Comparison of ENCODE assay signal across 17 cellular contexts in genomic region chr7:130648580-130648979, GRCh38. TPM values are rescaled to one million over a fixed set of nuclear protein-coding genes. Genes with fewer than 3 reads are reported as not detected.
DNase-seq lines count a peak whose midpoint lies in the region; ATAC-seq, FAIRE-seq and TF ChIP-seq lines count a peak whose summit lies in the region.
"Had no signal": no experiment of that assay in that cellular context is flagged by ENCODE, and none has a peak within 500 bp of the region (broad histone marks: within the 10 kb centered on the region; RNA-seq: fewer than 3 reads in every experiment).

No MANE protein-coding gene starts in this region.

- ATAC-seq in GM19035 (IDR thresholded peaks at IDR 0.05; ENCODE audit: unreplicated experiment) (peak; percentile 47), HG02870 (IDR thresholded peaks at IDR 0.05; ENCODE audit: unreplicated experiment) (peak; percentile 23), HG03139 (IDR thresholded peaks at IDR 0.05; ENCODE audit: unreplicated experiment) (no peak)
- ATAC-seq: HepG2, lower lobe of right lung had no signal

- H3K4me1 Mint-ChIP-seq in activated naive CD8-positive, alpha-beta T cell (ENCODE audit: low read depth), result peaks cover 19% of the 10 kb centered on the region
- H3K4me1 Mint-ChIP-seq: neural crest cell had no signal

- DNase-seq in GM12891 (ENCODE audit: insufficient read length, low spot score) (no peak), AML-193 (lab: John Stamatoyannopoulos, UW) (no peak), UCSD-AML1 (lab: John Stamatoyannopoulos, UW; ENCODE audit: unreplicated experiment) (no peak), DMS114 treated with DMSO at 0.1 percent for 48 hours (lab: John Stamatoyannopoulos, UW; ENCODE audit: unreplicated experiment) (no peak)
- DNase-seq: activated CD8-positive, alpha-beta memory T cell treated with anti-CD3 and anti-CD28 coated beads for 24 hours; C1 segment of cervical spinal cord; lower lobe of right lung; NCI-H1417; NCI-H510A treated with DMSO at 0.1 percent for 48 hours; sigmoid colon had no signal

- TF ChIP-seq POLR2A in GM12891 (IDR thresholded peaks at IDR 0.05; ENCODE audit: low read depth, low read length), result no peak

- peaks cover 3% of the 10 kb centered on the region for H3K9me3 Mint-ChIP-seq in activated naive CD8-positive, alpha-beta T cell (ENCODE audit: low read depth)

- FAIRE-seq in GM12891 (lab: Jason Lieb, UNC), result no peak
- FAIRE-seq: HepG2 had no signal

- H3K27ac Mint-ChIP-seq in activated naive CD8-positive, alpha-beta T cell, result peak overlapping the region; percentile 80

- H3K27me3 Mint-ChIP-seq in activated naive CD8-positive, alpha-beta T cell, result no peaks in the 10 kb centered on the region

- H3K36me3 Mint-ChIP-seq in activated naive CD8-positive, alpha-beta T cell, result peaks cover 38% of the 10 kb centered on the region

- H3K4me3 Mint-ChIP-seq in activated naive CD8-positive, alpha-beta T cell, result peak overlapping the region; percentile 60
- H3K4me3 Mint-ChIP-seq: neural crest cell had no signal

TF ChIP-seq in GM12891, 5 proteins besides CTCF, POLR2A, EP300 and RAD21:
- TF ChIP-seq TAF1 (IDR thresholded peaks at IDR 0.05; ENCODE audit: low read depth, low read length), result no peak
- TF ChIP-seq POU2F2 (IDR thresholded peaks at IDR 0.05; ENCODE audit: low read depth, low read length), result no peak
- TF ChIP-seq POLR2AphosphoS5 (IDR thresholded peaks at IDR 0.05; ENCODE audit: low read depth, low read length), result no peak
- TF ChIP-seq SPI1 (IDR thresholded peaks at IDR 0.05; ENCODE audit: low read depth, low read length), result 0 out of 2 replicates have a peak, but pooled peaks have one; percentile 26
- TF ChIP-seq PAX5 (IDR thresholded peaks at IDR 0.05; ENCODE audit: insufficient read depth, low read length, severe bottlenecking), result no peak
TF ChIP-seq in GM12891: peak in this region for 1.

RNA-seq across cellular contexts. Expression of gene COPG2, which starts 20.0 kb away (rescaled TPM):
- 20.3 TPM for polyA plus RNA-seq in GM12891 (2012; ENCODE audit: low read depth, missing spikeins)

RNA-seq across cellular contexts. Expression of gene TSGA13, which starts 37.8 kb away (rescaled TPM):
- polyA plus RNA-seq in GM12891 (2012; ENCODE audit: low read depth, missing spikeins), result not detected
- polyA plus RNA-seq: GM23248, HepG2, sigmoid colon had no signal
